23 cellular contexts compared by ENCODE assay signal in genomic region chr1:200165493-200166220, GRCh38.
"Had no signal": no experiment of that assay in that cellular context is flagged by ENCODE, and none has a peak within 500 bp of the region (broad histone marks: within the 10 kb centered on the region; RNA-seq: fewer than 3 reads in every experiment).

No MANE protein-coding gene starts in this region.

- H3K4me1 ChIP-seq: adrenal gland, gastrocnemius medialis, left lung, tibial nerve, vagina had no signal

- H3K27ac ChIP-seq: adrenal gland, gastrocnemius medialis, heart left ventricle, left lung, tibial nerve, vagina had no signal

- H3K9me3 ChIP-seq: adrenal gland, gastrocnemius medialis, heart left ventricle, left lung, tibial nerve, vagina had no signal

- ATAC-seq: activated naive CD4-positive, alpha-beta T cell treated with anti-CD3 and anti-CD28 coated beads, Interleukin-2, amount 50 U/mL, for 72 hours; activated T-cell treated with anti-CD3 and anti-CD28 coated beads, Interleukin-2, amount 50 U/mL, for 72 hours; esophagus mucosa; gastrocnemius medialis; heart left ventricle; left lung had no signal

- H3K27me3 ChIP-seq: adrenal gland, gastrocnemius medialis, left lung, tibial nerve, vagina had no signal

- H3K4me3 ChIP-seq: adrenal gland, gastrocnemius medialis, heart left ventricle, left lung, tibial nerve, vagina had no signal

- H3K36me3 ChIP-seq: adrenal gland, gastrocnemius medialis, heart left ventricle, left lung, tibial nerve, vagina had no signal

- DNase-seq: activated CD4-positive, alpha-beta T cell treated with anti-CD3 and anti-CD28 coated beads, Interleukin-2, amount 50 U/mL, for 4 hours; activated gamma-delta T cell; activated T-cell treated with anti-CD3 and anti-CD28 coated beads, Interleukin-2, amount 50 U/mL, for 72 hours; adrenal gland; cerebellar nuclear complex; cortex of kidney; effector CD4-positive, alpha-beta T cell; gastrocnemius medialis; heart left ventricle; kidney; left lung; nephron progenitor cell; nucleus accumbens; posterior cingulate gyrus; retina; stimulated activated CD4-positive, alpha-beta T cell treated with anti-CD3 and anti-CD28 coated beads, Interleukin-12 subunit alpha, Interleukin-12 subunit beta, amount 100 ng/mL, for 4 hours; stimulated activated CD4-positive, alpha-beta T cell treated with anti-CD3 and anti-CD28 coated beads, Interleukin-1b, Interleukin-23, amount 100 ng/mL, for 48 hours; stimulated activated CD8-positive, alpha-beta memory T cell treated with anti-CD3 and anti-CD28 coated beads, Interleukin-4, amount 100 ng/mL, for 48 hours; stimulated activated naive CD4-positive, alpha-beta T cell treated with Interleukin-2 at 50 U/mL for 16 hours had no signal
